Comparison of ENCODE assay signal across 8 cellular contexts in genomic region chr11:78371221-78371899, GRCh38. TPM values are rescaled to one million over a fixed set of nuclear protein-coding genes. Genes with fewer than 3 reads are reported as not detected.
DNase-seq lines count a peak whose midpoint lies in the region; ATAC-seq and TF ChIP-seq lines count a peak whose summit lies in the region.

No MANE protein-coding gene starts in this region.

- peaks cover 12 to 28% of the 10 kb centered on the region in 2 donors for H3K4me1 ChIP-seq in left lung
- peaks cover 30 to 49% (median 36%) of the 10 kb centered on the region in 4 donors for H3K4me1 ChIP-seq in upper lobe of left lung

- H3K9me3 ChIP-seq in WERI-Rb-1 (ENCODE audit: severe bottlenecking) (no peaks in the 10 kb centered on the region), left lung (no peaks in the 10 kb centered on the region), upper lobe of left lung (no peaks in the 10 kb centered on the region)

- H3K27me3 ChIP-seq in WERI-Rb-1 (ENCODE audit: insufficient read depth, low read depth, severe bottlenecking): no peaks in the 10 kb centered on the region
- no peaks in the 10 kb centered on the region for H3K27me3 ChIP-seq in left lung
- H3K27me3 ChIP-seq in upper lobe of left lung: no peaks in the 10 kb centered on the region

- H3K4me3 ChIP-seq in WERI-Rb-1 (ENCODE audit: low read depth, low read length) (peak overlapping the region; percentile 5), left lung (no peak overlapping the region), upper lobe of left lung (no peak overlapping the region)

- H3K27ac ChIP-seq in WERI-Rb-1 (peak overlapping the region; percentile 77), left lung (peak overlapping the region; percentile 53 to 63), upper lobe of left lung (peak overlapping the region; percentile 24 to 67 (median 52))

- TF ChIP-seq EP300 in upper lobe of left lung (IDR thresholded peaks at IDR 0.05): no peak

- peak; percentile 35 for ATAC-seq in left lung
- peak in 1 of 2 donors; percentile 47 for ATAC-seq in upper lobe of left lung (ENCODE audit: low FRiP score in 2 of 2)
- ATAC-seq in GM21381 (IDR thresholded peaks at IDR 0.05; ENCODE audit: unreplicated experiment): no peak
- no peak for ATAC-seq in GM18511 (IDR thresholded peaks at IDR 0.05; ENCODE audit: unreplicated experiment)

- no peak for TF ChIP-seq CTCF in WERI-Rb-1 (IDR thresholded peaks at IDR 0.05; ENCODE audit: low read depth, low read length)
- no peak for TF ChIP-seq CTCF in left lung (IDR thresholded peaks at IDR 0.05)
- no peak for TF ChIP-seq CTCF in upper lobe of left lung (IDR thresholded peaks at IDR 0.05)

- H3K36me3 ChIP-seq in WERI-Rb-1: no peaks in the 10 kb centered on the region
- H3K36me3 ChIP-seq in left lung: no peaks in the 10 kb centered on the region
- H3K36me3 ChIP-seq in upper lobe of left lung: no peaks in the 10 kb centered on the region

- no peak for TF ChIP-seq POLR2A in upper lobe of left lung (IDR thresholded peaks at IDR 0.05)

- WGBS in upper lobe of left lung, 2 donors: 43 to 52% methylated on average over 5 of the region's 5 CpGs

- intact Hi-C loops in left lung (cut with DNase I): no loop called here

- peak; percentile 85 for DNase-seq in NCI-H2107 treated with DMSO at 0.1 percent for 48 hours (lab: John Stamatoyannopoulos, UW; ENCODE audit: unreplicated experiment)
- DNase-seq in NCI-H2107 (lab: John Stamatoyannopoulos, UW): no peak
- peak; percentile 33 for DNase-seq in WERI-Rb-1
- no peak for DNase-seq in left lung
- no peak for DNase-seq in upper lobe of left lung
- no peak for DNase-seq in NCI-H226

RNA-seq across cellular contexts. Expression of gene GAB2, which starts 46.3 kb away (rescaled TPM):
- total RNA-seq in left lung (10 to 100 TPM; 43.8 to 59.6 TPM), upper lobe of left lung (10 to 100 TPM; 40.9 to 76.6 (median 50.4) TPM)

Comparison
In these comparisons a context has a peak if more than half of its experiments do, and no peak if none do; other contexts are left out.
1. DNase-seq: peak in NCI-H2107 treated with DMSO at 0.1 percent for 48 hours (single experiment) and WERI-Rb-1 (single experiment); none in NCI-H2107 (single experiment), left lung (0 of 2), upper lobe of left lung (0 of 2) and NCI-H226 (single experiment).
2. Peak in every context shown above with its lines, with median percentiles within 50 percentile points of each other: H3K27ac ChIP-seq.